15 cellular contexts compared by ENCODE assay signal in the genomic region with DNA sequence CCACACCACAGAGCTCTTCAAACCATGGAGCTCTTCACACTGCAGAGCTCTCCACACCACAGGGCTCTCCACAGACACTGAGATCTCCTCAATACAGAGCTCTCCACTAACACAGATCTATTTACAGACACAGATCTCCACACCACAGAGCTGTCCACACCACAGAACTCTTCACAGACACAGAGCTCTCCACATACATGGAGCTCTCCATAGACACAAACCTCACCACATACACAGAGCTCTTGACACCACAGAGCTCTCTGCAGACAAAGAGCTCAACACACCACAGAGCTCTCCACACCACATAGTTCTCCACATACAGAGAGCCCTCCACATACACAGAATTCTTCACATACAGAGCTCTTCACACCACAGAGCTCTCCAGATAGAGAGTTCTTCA. TPM values are rescaled to one million over a fixed set of nuclear protein-coding genes. Genes with fewer than 3 reads are reported as not detected.
DNase-seq lines count a peak whose midpoint lies in the region; ATAC-seq and TF ChIP-seq lines count a peak whose summit lies in the region.
"Had no signal": no experiment of that assay in that cellular context is flagged by ENCODE, and none has a peak within 500 bp of the region (broad histone marks: within the 10 kb centered on the region; RNA-seq: fewer than 3 reads in every experiment).

No MANE protein-coding gene starts in this region.

- no peak for TF ChIP-seq POLR2A in stomach (IDR thresholded peaks at IDR 0.05)

- H3K27me3 ChIP-seq in CD8-positive, alpha-beta memory T cell (ENCODE audit: insufficient read depth, low read length, poor library complexity, severe bottlenecking): no peaks in the 10 kb centered on the region
- no peaks in the 10 kb centered on the region for H3K27me3 ChIP-seq in DOHH2 (ENCODE audit: control insufficient read depth, low read length)
- peaks cover 0 to 29% (median 9%) of the 10 kb centered on the region in 3 donors for H3K27me3 ChIP-seq in stomach
- H3K27me3 ChIP-seq: SJSA1 had no signal

- ATAC-seq in effector memory CD8-positive, alpha-beta T cell (replicated peaks): peak; percentile 5
- no peak for ATAC-seq in HG03378 (IDR thresholded peaks at IDR 0.05; ENCODE audit: unreplicated experiment)

- H3K27ac ChIP-seq in CD8-positive, alpha-beta memory T cell (ENCODE audit: low read depth, low read length): no peak overlapping the region
- H3K27ac ChIP-seq in DOHH2 (ENCODE audit: low read depth, low read length): peak overlapping the region; percentile 89
- H3K27ac ChIP-seq in stomach: no peak overlapping the region
- H3K27ac ChIP-seq: RWPE1, SJSA1 had no signal

- H3K36me3 ChIP-seq in CD8-positive, alpha-beta memory T cell (ENCODE audit: insufficient read depth, low read length): no peaks in the 10 kb centered on the region
- H3K36me3 ChIP-seq in DOHH2 (ENCODE audit: control insufficient read depth, low read length) (no peaks in the 10 kb centered on the region), stomach (no peaks in the 10 kb centered on the region)
- H3K36me3 ChIP-seq: SJSA1 had no signal

- no peaks in the 10 kb centered on the region for H3K9me2 ChIP-seq in DOHH2 (replicated peaks; ENCODE audit: control insufficient read depth, low read length)

- CTCF ChIA-PET in CD8-positive, alpha-beta memory T cell (lab: Charles Lee): interaction anchor here (1.4 to 6.9 kb wide), 5 partner anchors 11 to 713 kb away, joined by 3 to 60 read pairs (median 8); no protein-coding TSS in a partner anchor

- H3K4me1 ChIP-seq in CD8-positive, alpha-beta memory T cell (ENCODE audit: insufficient read depth, low read length): peaks cover 59% of the 10 kb centered on the region
- H3K4me1 ChIP-seq in DOHH2 (ENCODE audit: control insufficient read depth, low read length) (peaks cover 58% of the 10 kb centered on the region), stomach (peaks cover 12 to 23% (median 16%) of the 10 kb centered on the region in 4 donors)
- H3K4me1 ChIP-seq: SJSA1 had no signal

- peaks cover 50 to 58% (median 53%) of the 10 kb centered on the region in 3 donors for H3K4me1 Mint-ChIP-seq in CD8-positive, alpha-beta memory T cell
- peaks cover 53% of the 10 kb centered on the region in 2 donors for H3K4me1 Mint-ChIP-seq in effector memory CD8-positive, alpha-beta T cell (ENCODE audit: low read depth in 2 of 2)
- peaks cover 46% of the 10 kb centered on the region for H3K4me1 Mint-ChIP-seq in nephron progenitor cell

- peak overlapping the region; percentile 68 for H3K4me2 ChIP-seq in DOHH2 (ENCODE audit: low read length)

- peaks cover 6 to 17% of the 10 kb centered on the region in 2 donors for H3K27me3 Mint-ChIP-seq in CD8-positive, alpha-beta memory T cell
- H3K27me3 Mint-ChIP-seq in effector memory CD8-positive, alpha-beta T cell: peaks cover 1 to 18% of the 10 kb centered on the region in 2 donors
- peaks cover 40% of the 10 kb centered on the region for H3K27me3 Mint-ChIP-seq in nephron progenitor cell (ENCODE audit: low read depth, poor library complexity)

- H3K79me2 ChIP-seq in DOHH2 (ENCODE audit: control insufficient read depth, low read length): no peaks in the 10 kb centered on the region

- H4K20me1 ChIP-seq in DOHH2 (ENCODE audit: control insufficient read depth, insufficient read depth, low read depth, low read length): no peaks in the 10 kb centered on the region

- peaks cover 11% of the 10 kb centered on the region for H3F3A ChIP-seq in DOHH2 (ENCODE audit: control insufficient read depth, insufficient read depth)

- POLR2A ChIA-PET in CD8-positive, alpha-beta memory T cell (lab: Charles Lee): interaction anchor here (0.7 to 1.0 kb wide), 2 partner anchors 10 to 12 kb away, joined by 3 to 10 read pairs; no protein-coding TSS in a partner anchor

- peaks cover 4% of the 10 kb centered on the region for H3K9me3 ChIP-seq in CD8-positive, alpha-beta memory T cell (ENCODE audit: low read length)
- H3K9me3 ChIP-seq in DOHH2 (ENCODE audit: control insufficient read depth, insufficient read depth, low read length) (no peaks in the 10 kb centered on the region), stomach (no peaks in the 10 kb centered on the region)
- H3K9me3 ChIP-seq: SJSA1 had no signal

- peak overlapping the region in 3 of 8 donors; percentile 17 to 52 (median 24) for H3K27ac Mint-ChIP-seq in CD8-positive, alpha-beta memory T cell
- H3K27ac Mint-ChIP-seq in effector memory CD8-positive, alpha-beta T cell: peak overlapping the region; percentile 42 to 85
- peak overlapping the region; percentile 8 for H3K27ac Mint-ChIP-seq in nephron progenitor cell
- H3K27ac Mint-ChIP-seq: B cell had no signal

- peak overlapping the region in 5 of 7 donors; percentile 0 to 52 (median 2) for H3K4me3 Mint-ChIP-seq in CD8-positive, alpha-beta memory T cell
- H3K4me3 Mint-ChIP-seq in effector memory CD8-positive, alpha-beta T cell: peak overlapping the region; percentile 43 to 45
- no peak overlapping the region for H3K4me3 Mint-ChIP-seq in nephron progenitor cell
- H3K4me3 Mint-ChIP-seq: B cell had no signal

- no peak overlapping the region for H3K4me3 ChIP-seq in CD8-positive, alpha-beta memory T cell (ENCODE audit: low read length)
- H3K4me3 ChIP-seq in DOHH2 (ENCODE audit: low read length): peak overlapping the region; percentile 57
- H3K4me3 ChIP-seq in stomach: no peak overlapping the region
- H3K4me3 ChIP-seq: SJSA1 had no signal

- no peak for TF ChIP-seq EP300 in stomach (IDR thresholded peaks at IDR 0.05)

- TF ChIP-seq CTCF in DOHH2 (IDR thresholded peaks at IDR 0.05; ENCODE audit: low read depth, low read length, poor library complexity, severe bottlenecking) (no peak), nephron progenitor cell (IDR thresholded peaks at IDR 0.05) (no peak), stomach (IDR thresholded peaks at IDR 0.05) (no peak)

- no peak for DNase-seq in CD8-positive, alpha-beta memory T cell
- no peak for DNase-seq in effector memory CD8-positive, alpha-beta T cell
- DNase-seq in nephron progenitor cell (no peak), stomach (no peak)
- no peak for DNase-seq in stimulated activated CD4-positive, alpha-beta T cell treated with anti-CD3 and anti-CD28 coated beads, Interleukin-4, amount 100 ng/mL, for 24 hours
- DNase-seq: CD4-positive, alpha-beta memory T cell; MM.1S; NCI-H1417 treated with DMSO at 0.1 percent for 48 hours; NCI-H2081 treated with DMSO at 0.1 percent for 48 hours; NCI-H526 treated with DMSO at 0.1 percent for 48 hours had no signal

- no peaks in the 10 kb centered on the region for H3K36me3 Mint-ChIP-seq in CD8-positive, alpha-beta memory T cell
- H3K36me3 Mint-ChIP-seq in effector memory CD8-positive, alpha-beta T cell (ENCODE audit: insufficient read depth): peaks cover 20% of the 10 kb centered on the region
- H3K36me3 Mint-ChIP-seq in nephron progenitor cell (ENCODE audit: low read depth): no peaks in the 10 kb centered on the region
- H3K36me3 Mint-ChIP-seq: CD4-positive, alpha-beta memory T cell had no signal

- intact Hi-C loops in stomach (cut with DNase I; ENCODE audit: low total_unique reads): no loop called here

- peaks cover 0 to 9% (median 5%) of the 10 kb centered on the region in 5 donors for H3K9me3 Mint-ChIP-seq in CD8-positive, alpha-beta memory T cell
- peaks cover 19 to 21% of the 10 kb centered on the region in 2 donors for H3K9me3 Mint-ChIP-seq in effector memory CD8-positive, alpha-beta T cell
- peaks cover 3% of the 10 kb centered on the region for H3K9me3 Mint-ChIP-seq in nephron progenitor cell

RNA-seq across cellular contexts. Expression of a gene that starts 53.0 kb away (rescaled TPM):
- total RNA-seq in CD8-positive, alpha-beta memory T cell: 10 to 100 TPM; 26.2 to 27.9 TPM
- polyA plus RNA-seq in CD8-positive, alpha-beta memory T cell: 12.1 TPM
- 10 to 100 TPM in 3 of 5 donors, 1 to 10 TPM in 2; 4.1 to 84.5 (median 13.8) TPM for total RNA-seq in stomach
- 10 to 100 TPM; 19.8 to 41.9 (median 21.8) TPM for polyA plus RNA-seq in stomach

RNA-seq across cellular contexts. Expression of a gene that starts 53.1 kb away (rescaled TPM):
- 1 to 10 TPM; 1.4 to 1.9 TPM for total RNA-seq in CD8-positive, alpha-beta memory T cell
- 0.67 TPM for polyA plus RNA-seq in CD8-positive, alpha-beta memory T cell
- 1 to 10 TPM in 3 of 5 donors, not detected in 2; 1.6 to 5.3 (median 2.0) TPM for total RNA-seq in stomach
- polyA plus RNA-seq in stomach: 1 to 10 TPM in 1 of 3 donors, under 1 TPM in 2; 0.46 to 3.2 (median 1.00) TPM
